Comparison of ENCODE assay signal across 21 cellular contexts in genomic region chr1:17197696-17198095, GRCh38. TPM values are rescaled to one million over a fixed set of nuclear protein-coding genes. Genes with fewer than 3 reads are reported as not detected.
DNase-seq lines count a peak whose midpoint lies in the region; ATAC-seq, FAIRE-seq and TF ChIP-seq lines count a peak whose summit lies in the region.
"Had no signal": no experiment of that assay in that cellular context is flagged by ENCODE, and none has a peak within 500 bp of the region (broad histone marks: within the 10 kb centered on the region; RNA-seq: fewer than 3 reads in every experiment).

No MANE protein-coding gene starts in this region.

- H3K9ac ChIP-seq in mesenchymal stem cell (ENCODE audit: low read length) = no peak overlapping the region

- H4K91ac ChIP-seq in mesenchymal stem cell (ENCODE audit: low read length) = no peak overlapping the region

- peak overlapping the region; percentile 82 for H2AK5ac ChIP-seq in mesenchymal stem cell (ENCODE audit: low read length, severe bottlenecking)

- H2AFZ ChIP-seq in mesenchymal stem cell (ENCODE audit: low read depth, low read length) = no peak overlapping the region

- intact Hi-C loops in sigmoid colon (cut with DNase I) = no loop called here

- no peak overlapping the region for H3K4ac ChIP-seq in mesenchymal stem cell (ENCODE audit: low read depth in 1 of 2, low read length in 2 of 2)

- H2BK12ac ChIP-seq in mesenchymal stem cell (ENCODE audit: low read length in 2 of 2) = no peak overlapping the region

- H2BK120ac ChIP-seq in mesenchymal stem cell (ENCODE audit: low read depth, low read length) = no peak overlapping the region

- peak; percentile 33 for DNase-seq in activated effector memory CD4-positive, alpha-beta T cell treated with anti-CD3 and anti-CD28 coated beads, Interleukin-2, amount 50 U/mL, for 16 hours
- no peak for DNase-seq in activated effector memory CD4-positive, alpha-beta T cell treated with Interleukin-2 at 50 U/mL for 16 hours
- no peak for DNase-seq in RWPE1 (ENCODE audit: low spot score)
- DNase-seq in mesenchymal stem cell = no peak
- DNase-seq in sigmoid colon = peak; percentile 40
- DNase-seq in RCC 7860 (ENCODE audit: low spot score) = no peak
- DNase-seq: MG63, NCI-H1417, NCI-H1694 treated with DMSO at 0.1 percent for 48 hours, NCI-H2081 treated with DMSO at 0.1 percent for 48 hours, NCI-H446 treated with DMSO at 0.1 percent for 48 hours, NCI-H526 treated with DMSO at 0.1 percent for 48 hours, PC-3 had no signal

- H4K8ac ChIP-seq in mesenchymal stem cell (ENCODE audit: low read length) = no peak overlapping the region

- H2BK5ac ChIP-seq in mesenchymal stem cell (ENCODE audit: low read depth, low read length, poor library complexity, severe bottlenecking) = no peak overlapping the region

- CTCF ChIA-PET in RWPE1 (lab: Yijun Ruan, JAX) = no interaction called here

- no peak overlapping the region for H3K23ac ChIP-seq in mesenchymal stem cell (ENCODE audit: low read length in 2 of 2)

- no peak overlapping the region for H3K14ac ChIP-seq in mesenchymal stem cell (ENCODE audit: low read length in 2 of 2)

- no peak overlapping the region for H3K4me2 ChIP-seq in mesenchymal stem cell (ENCODE audit: low read length, poor library complexity, severe bottlenecking)

- H2BK15ac ChIP-seq in mesenchymal stem cell (ENCODE audit: low read depth, poor library complexity, severe bottlenecking) = no peak overlapping the region

- H3K79me1 ChIP-seq in mesenchymal stem cell (replicated peaks; ENCODE audit: low read length, poor library complexity, severe bottlenecking) = no peaks in the 10 kb centered on the region

- TF ChIP-seq CTCF in RWPE1 (conservative IDR thresholded peaks at IDR 0.05; ENCODE audit: low read depth) (no peak), sigmoid colon (IDR thresholded peaks at IDR 0.05) (no peak)

- POLR2A ChIA-PET in RWPE1 (lab: Yijun Ruan, JAX; ENCODE audit: low non-redundant PET) = no interaction called here

- TF ChIP-seq POLR2A in sigmoid colon (IDR thresholded peaks at IDR 0.05) = no peak

- H3K4me1 ChIP-seq in mesenchymal stem cell (ENCODE audit: control insufficient read depth, insufficient read depth, low read depth, low read length) (peaks cover 41% of the 10 kb centered on the region), sigmoid colon (no peaks in the 10 kb centered on the region)

- TF ChIP-seq EP300 in sigmoid colon (IDR thresholded peaks at IDR 0.05) = no peak

- H3K36me3 ChIP-seq in mesenchymal stem cell (ENCODE audit: control insufficient read depth in 1 of 2, insufficient read depth in 2 of 2, low read depth in 1 of 2, low read length in 2 of 2) (peaks cover 0 to 13% of the 10 kb centered on the region in 2 experiments), sigmoid colon (no peaks in the 10 kb centered on the region)
- H3K36me3 ChIP-seq: MG63, SJSA1 had no signal

- WGBS in mesenchymal stem cell = 99% methylated on average over 7 of the region's 7 CpGs
- WGBS in sigmoid colon, 2 donors = 95% methylated on average over 7 of the region's 7 CpGs

- H3K27me3 ChIP-seq in mesenchymal stem cell (ENCODE audit: control insufficient read depth in 1 of 2, insufficient read depth in 1 of 2, low read length in 2 of 2) (peaks cover 0 to 81% of the 10 kb centered on the region in 2 experiments), sigmoid colon (no peaks in the 10 kb centered on the region)
- H3K27me3 ChIP-seq: MG63, SJSA1 had no signal

- no peak overlapping the region for H3K18ac ChIP-seq in mesenchymal stem cell (ENCODE audit: low read depth in 1 of 2, low read length in 2 of 2)

- H3K27ac ChIP-seq in RWPE1 (peak overlapping the region; percentile 42; the same call in 1 of the 2 replicates), mesenchymal stem cell (ENCODE audit: low read length, poor library complexity, severe bottlenecking) (no peak overlapping the region), sigmoid colon (no peak overlapping the region)
- H3K27ac ChIP-seq: C4-2B, SJSA1 had no signal

- no peak overlapping the region for H3K4me3 ChIP-seq in mesenchymal stem cell (ENCODE audit: insufficient read depth in 1 of 2, low read depth in 1 of 2, low read length in 2 of 2)
- H3K4me3 ChIP-seq in sigmoid colon = no peak overlapping the region
- H3K4me3 ChIP-seq: K562, MG63, SJSA1 had no signal

- FAIRE-seq in RCC 7860 (lab: Jason Lieb, UNC) = no peak
- FAIRE-seq: A204.1, G401.6, H54, K562 had no signal

- H3K9me3 ChIP-seq in mesenchymal stem cell (ENCODE audit: control insufficient read depth, low read length) = no peaks in the 10 kb centered on the region
- no peaks in the 10 kb centered on the region for H3K9me3 ChIP-seq in sigmoid colon
- H3K9me3 ChIP-seq: MG63, SJSA1 had no signal

- ATAC-seq in GM21367 (IDR thresholded peaks at IDR 0.05; ENCODE audit: unreplicated experiment) = no peak
- no peak for ATAC-seq in GM19455 (IDR thresholded peaks at IDR 0.05; ENCODE audit: unreplicated experiment)
- ATAC-seq: K562, PC-3 had no signal

RNA-seq across cellular contexts. Expression of gene PADI1, which starts 7.2 kb away (rescaled TPM):
- polyA plus RNA-seq in mesenchymal stem cell (2013, experiment 1 of 2) = 0.03 TPM
- 0.10 TPM for polyA plus RNA-seq in mesenchymal stem cell (2013, experiment 2 of 2)
- not detected for total RNA-seq in sigmoid colon
- under 1 TPM; under 0.01 to 0.92 (median 0.63) TPM for polyA plus RNA-seq in sigmoid colon
- total RNA-seq: K562 had no signal
- polyA plus RNA-seq: K562 had no signal

RNA-seq across cellular contexts. Expression of gene PADI3, which starts 51.2 kb away (rescaled TPM):
- polyA plus RNA-seq in mesenchymal stem cell (2013, experiment 1 of 2) = not detected
- polyA plus RNA-seq in mesenchymal stem cell (2013, experiment 2 of 2) = 0.01 TPM
- total RNA-seq in sigmoid colon = not detected
- polyA plus RNA-seq in sigmoid colon = under 1 TPM in 1 of 3 donors, not detected in 2; 0.51 TPM
- total RNA-seq: K562 had no signal
- polyA plus RNA-seq: K562 had no signal

Comparison
In these comparisons a context has a peak if more than half of its experiments do, and no peak if none do; other contexts are left out.
1. DNase-seq: peak in activated effector memory CD4-positive, alpha-beta T cell treated with anti-CD3 and anti-CD28 coated beads, Interleukin-2, amount 50 U/mL, for 16 hours (single experiment) and sigmoid colon (single experiment); none in activated effector memory CD4-positive, alpha-beta T cell treated with Interleukin-2 at 50 U/mL for 16 hours (single experiment), RWPE1 (single experiment), mesenchymal stem cell (single experiment) and RCC 7860 (single experiment).